ENCODE assay signal across 8 cellular contexts in the genomic region with DNA sequence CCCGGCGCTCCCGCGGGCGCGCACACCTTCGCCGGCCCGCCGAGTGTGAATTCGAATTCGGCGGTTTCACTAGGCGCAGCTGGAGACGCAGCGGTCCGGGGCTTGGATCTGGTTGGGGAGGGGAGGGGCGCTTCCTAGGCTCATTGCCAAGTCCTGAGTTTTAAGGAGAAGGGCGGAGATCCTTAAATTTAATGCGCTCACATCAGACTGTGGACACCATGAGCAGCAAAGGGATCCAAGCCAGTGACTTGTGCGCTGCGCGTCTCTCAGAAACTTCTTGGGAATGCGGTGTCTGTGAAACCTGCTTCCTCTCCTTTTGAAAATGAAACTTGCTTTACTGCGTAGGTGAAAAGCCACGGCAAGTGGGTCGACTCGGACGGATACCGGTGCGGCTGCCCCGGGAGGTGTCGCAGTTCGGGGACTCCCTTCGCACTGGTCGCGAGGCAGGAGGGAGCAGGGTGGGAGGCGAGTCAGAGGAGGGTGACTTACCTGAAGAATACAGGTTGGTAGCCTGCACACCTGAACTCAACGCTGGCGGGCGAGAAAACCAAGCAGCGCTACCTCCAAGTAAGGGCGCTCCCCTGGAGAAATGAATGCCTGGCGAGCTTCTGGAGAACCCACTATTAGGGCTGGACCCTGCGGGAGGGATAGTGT. TPM values are rescaled to one million over a fixed set of nuclear protein-coding genes. Genes with fewer than 3 reads are reported as not detected.
A peak's percentile ranks its signal among the peaks of the same experiment; 100 is the strongest.
DNase-seq lines count a peak whose midpoint lies in the region; ATAC-seq and TF ChIP-seq lines count a peak whose summit lies in the region.

No MANE protein-coding gene starts in this region.

- H3K4me3 ChIP-seq in SJSA1 (peak overlapping the region; percentile 50), right atrium auricular region (peak overlapping the region; percentile 72 to 82), skeletal muscle cell (ENCODE audit: low read depth, low read length) (peak overlapping the region; percentile 71)

- no peaks in the 10 kb centered on the region for H3K36me3 ChIP-seq in SJSA1
- H3K36me3 ChIP-seq in right atrium auricular region: no peaks in the 10 kb centered on the region

- H3K9me3 Mint-ChIP-seq in activated naive CD4-positive, alpha-beta T cell treated with anti-CD3 and anti-CD28 coated beads, Interleukin-2, amount 50 U/mL, for 24 hours: no peaks in the 10 kb centered on the region

- peak overlapping the region; percentile 93 for H3K4me3 Mint-ChIP-seq in activated naive CD4-positive, alpha-beta T cell treated with anti-CD3 and anti-CD28 coated beads, Interleukin-2, amount 50 U/mL, for 24 hours

- H3K4me1 ChIP-seq in SJSA1 (replicated peaks) (peaks cover 12% of the 10 kb centered on the region; the same call in 1 of the 2 replicates), right atrium auricular region (peaks cover 0 to 50% of the 10 kb centered on the region in 2 donors)

- H3K9me3 ChIP-seq in SJSA1 (replicated peaks): no peaks in the 10 kb centered on the region
- H3K9me3 ChIP-seq in right atrium auricular region: no peaks in the 10 kb centered on the region

- peak overlapping the region; percentile 60 for H3K27ac Mint-ChIP-seq in activated naive CD4-positive, alpha-beta T cell treated with anti-CD3 and anti-CD28 coated beads, Interleukin-2, amount 50 U/mL, for 24 hours

- no peak for TF ChIP-seq CTCF in right atrium auricular region (IDR thresholded peaks at IDR 0.05)

- no peak overlapping the region for H3K27ac ChIP-seq in SJSA1
- peak overlapping the region; percentile 84 to 89 for H3K27ac ChIP-seq in right atrium auricular region

- peaks cover 10% of the 10 kb centered on the region for H3K36me3 Mint-ChIP-seq in activated naive CD4-positive, alpha-beta T cell treated with anti-CD3 and anti-CD28 coated beads, Interleukin-2, amount 50 U/mL, for 24 hours

- no peak for ATAC-seq in HG03039 (IDR thresholded peaks at IDR 0.05; ENCODE audit: unreplicated experiment)

- H3K27me3 ChIP-seq in SJSA1 (replicated peaks): peaks cover 24% of the 10 kb centered on the region
- H3K27me3 ChIP-seq in right atrium auricular region: no peaks in the 10 kb centered on the region

- DNase-seq in NCI-H748 (lab: John Stamatoyannopoulos, UW; ENCODE audit: unreplicated experiment): peak; percentile 44
- DNase-seq in NCI-H748 treated with DMSO at 0.1 percent for 48 hours (lab: John Stamatoyannopoulos, UW): no peak
- DNase-seq in SJSA1 (ENCODE audit: low read depth in 1 of 2, low spot score in 2 of 2): no peak
- no peak for DNase-seq in right atrium auricular region (ENCODE audit: low spot score)
- no peak for DNase-seq in skeletal muscle cell (ENCODE audit: low read depth)
- DNase-seq in SHP77 treated with DMSO at 0.1 percent for 48 hours (lab: John Stamatoyannopoulos, UW): no peak

- peaks cover 48% of the 10 kb centered on the region for H3K4me1 Mint-ChIP-seq in activated naive CD4-positive, alpha-beta T cell treated with anti-CD3 and anti-CD28 coated beads, Interleukin-2, amount 50 U/mL, for 24 hours

- no peaks in the 10 kb centered on the region for H3K27me3 Mint-ChIP-seq in activated naive CD4-positive, alpha-beta T cell treated with anti-CD3 and anti-CD28 coated beads, Interleukin-2, amount 50 U/mL, for 24 hours

RNA-seq across cellular contexts. Expression of gene TENT5C, which starts 0.9 kb away (rescaled TPM):
- total RNA-seq in SJSA1 (2014; rRNA removed; shearing (Covaris generic)): 0.53 and 0.92 TPM in 2 replicates
- 10 to 100 TPM; 17.0 to 20.1 TPM for total RNA-seq in right atrium auricular region
